Comparison of ENCODE assay signal across 13 cellular contexts in the genomic region with DNA sequence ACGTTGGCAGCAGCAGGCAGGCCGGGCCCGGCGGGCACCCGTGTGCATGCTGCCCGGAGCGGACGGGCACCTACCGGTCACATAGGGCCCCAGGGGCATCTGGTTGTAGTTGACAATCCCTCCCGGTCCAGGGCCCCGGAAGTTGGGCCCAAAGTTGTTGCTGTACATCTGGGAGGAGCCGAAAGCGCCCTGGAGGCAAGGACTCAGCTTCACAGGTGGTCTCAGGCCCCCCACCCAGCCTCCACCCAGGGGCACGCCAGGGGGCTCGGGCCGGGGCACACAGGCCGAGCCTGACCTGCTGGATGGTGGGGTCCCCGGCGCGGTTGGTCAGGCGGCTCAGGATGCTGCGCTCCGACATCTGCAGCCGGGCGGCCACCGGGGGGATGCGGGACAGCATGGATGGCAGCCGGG.
DNase-seq lines count a peak whose midpoint lies in the region; ATAC-seq and TF ChIP-seq lines count a peak whose summit lies in the region.
"Had no signal": no experiment of that assay in that cellular context is flagged by ENCODE, and none has a peak within 500 bp of the region (broad histone marks: within the 10 kb centered on the region; RNA-seq: fewer than 3 reads in every experiment).

No MANE protein-coding gene starts in this region.

- H3K9me3 ChIP-seq in lower lobe of right lung (no peaks in the 10 kb centered on the region), spleen (no peaks in the 10 kb centered on the region)
- H3K9me3 ChIP-seq: BE2C, Caco-2 had no signal

- H3K36me3 ChIP-seq in lower lobe of right lung: no peaks in the 10 kb centered on the region
- no peaks in the 10 kb centered on the region for H3K36me3 ChIP-seq in spleen
- H3K36me3 ChIP-seq: BE2C had no signal

- peaks cover 4% of the 10 kb centered on the region for H3K9me3 Mint-ChIP-seq in activated naive CD4-positive, alpha-beta T cell treated with anti-CD3 and anti-CD28 coated beads, Interleukin-2, amount 10 ng/mL, durations not matched to agents 7 days and 5 days
- no peaks in the 10 kb centered on the region for H3K9me3 Mint-ChIP-seq in chondrocyte (ENCODE audit: low read depth)
- H3K9me3 Mint-ChIP-seq: CD4-positive, alpha-beta T cell had no signal

- no peaks in the 10 kb centered on the region for H3K4me1 Mint-ChIP-seq in activated naive CD4-positive, alpha-beta T cell treated with anti-CD3 and anti-CD28 coated beads, Interleukin-2, amount 10 ng/mL, durations not matched to agents 7 days and 5 days
- H3K4me1 Mint-ChIP-seq in chondrocyte (ENCODE audit: low read depth): no peaks in the 10 kb centered on the region

- ATAC-seq in lower lobe of right lung: no peak
- ATAC-seq in stimulated activated naive CD8-positive, alpha-beta T cell treated with anti-CD3 and anti-CD28 coated beads, Interleukin-15, Interleukin-2, amounts not matched to agents 100 U/mL and 50 U/mL, for 24 hours: no peak

- H3K4me3 ChIP-seq in lower lobe of right lung (no peak overlapping the region), spleen (no peak overlapping the region)

- H3K27me3 ChIP-seq in lower lobe of right lung (ENCODE audit: low read depth) (peaks cover 61% of the 10 kb centered on the region), spleen (replicated peaks in 1 of 7) (peaks cover 0 to 85% (median 7%) of the 10 kb centered on the region in 7 donors)
- H3K27me3 ChIP-seq: BE2C had no signal

- H3K36me3 Mint-ChIP-seq in activated naive CD4-positive, alpha-beta T cell treated with anti-CD3 and anti-CD28 coated beads, Interleukin-2, amount 10 ng/mL, durations not matched to agents 7 days and 5 days: no peaks in the 10 kb centered on the region
- H3K36me3 Mint-ChIP-seq in chondrocyte (ENCODE audit: low read depth): no peaks in the 10 kb centered on the region

- CTCF ChIA-PET in activated naive CD4-positive, alpha-beta T cell treated with anti-CD3 and anti-CD28 coated beads, Interleukin-2, amount 10 ng/mL, durations not matched to agents 7 days and 5 days (lab: Charles Lee): no interaction called here

- DNase-seq in activated naive CD4-positive, alpha-beta T cell treated with anti-CD3 and anti-CD28 coated beads, Interleukin-2, amount 50 U/mL, for 16 hours: peak; percentile 8
- no peak for DNase-seq in activated naive CD4-positive, alpha-beta T cell treated with anti-CD3 and anti-CD28 coated beads, Interleukin-2, amount 10 ng/mL, durations not matched to agents 7 days and 5 days
- DNase-seq in chondrocyte (ENCODE audit: low spot score) (peak; percentile 81), lower lobe of right lung (peak; percentile 36), spleen (peak; percentile 57), NCI-H510A (lab: John Stamatoyannopoulos, UW) (no peak)
- no peak for DNase-seq in stimulated activated naive CD8-positive, alpha-beta T cell treated with anti-CD3 and anti-CD28 coated beads, Interleukin-15, Interleukin-2, amounts not matched to agents 100 U/mL and 50 U/mL, for 24 hours
- DNase-seq: ACHN; BE2C; Caco-2; CD4-positive, alpha-beta T cell; H9 had no signal

- no peak for TF ChIP-seq POLR2A in spleen (IDR thresholded peaks at IDR 0.05)

- H3K27me3 Mint-ChIP-seq in activated naive CD4-positive, alpha-beta T cell treated with anti-CD3 and anti-CD28 coated beads, Interleukin-2, amount 10 ng/mL, durations not matched to agents 7 days and 5 days: peaks cover 30% of the 10 kb centered on the region
- peaks cover 6% of the 10 kb centered on the region for H3K27me3 Mint-ChIP-seq in chondrocyte (ENCODE audit: low read depth)

- H3K4me1 ChIP-seq in lower lobe of right lung (no peaks in the 10 kb centered on the region), spleen (peaks cover 0 to 2% (median 0%) of the 10 kb centered on the region in 6 donors)
- H3K4me1 ChIP-seq: BE2C, Caco-2 had no signal

- H3K27ac Mint-ChIP-seq in activated naive CD4-positive, alpha-beta T cell treated with anti-CD3 and anti-CD28 coated beads, Interleukin-2, amount 10 ng/mL, durations not matched to agents 7 days and 5 days: no peak overlapping the region
- no peak overlapping the region for H3K27ac Mint-ChIP-seq in chondrocyte (ENCODE audit: unreplicated experiment)
- H3K27ac Mint-ChIP-seq: CD4-positive, alpha-beta T cell; H9 had no signal

- intact Hi-C loops in lower lobe of right lung (cut with DNase I) (no loop called here), spleen (cut with DNase I; ENCODE audit: low total_unique reads) (no loop called here)

- H3K27ac ChIP-seq in lower lobe of right lung (no peak overlapping the region), spleen (no peak overlapping the region)
- H3K27ac ChIP-seq: C4-2B had no signal

- no peak for TF ChIP-seq CTCF in chondrocyte (IDR thresholded peaks at IDR 0.05)
- TF ChIP-seq CTCF in lower lobe of right lung (IDR thresholded peaks at IDR 0.05): no peak
- no peak for TF ChIP-seq CTCF in spleen (IDR thresholded peaks at IDR 0.05 in 8 of 11, conservative IDR thresholded peaks at IDR 0.05 in 3 of 11)

- H3K4me3 Mint-ChIP-seq in activated naive CD4-positive, alpha-beta T cell treated with anti-CD3 and anti-CD28 coated beads, Interleukin-2, amount 10 ng/mL, durations not matched to agents 7 days and 5 days: no peak overlapping the region
- H3K4me3 Mint-ChIP-seq in chondrocyte (ENCODE audit: unreplicated experiment): no peak overlapping the region
- H3K4me3 Mint-ChIP-seq: CD4-positive, alpha-beta T cell; H9 had no signal

- WGBS in spleen, 5 donors: 90 to 95% (median 91%) methylated on average over 17 to 28 of the region's 28 CpGs

Comparison
In these comparisons a context has a peak if more than half of its experiments do, and no peak if none do; other contexts are left out.
1. DNase-seq: peak in activated naive CD4-positive, alpha-beta T cell treated with anti-CD3 and anti-CD28 coated beads, Interleukin-2, amount 50 U/mL, for 16 hours (single experiment), chondrocyte (single experiment), lower lobe of right lung (single experiment) and spleen (single experiment); none in activated naive CD4-positive, alpha-beta T cell treated with anti-CD3 and anti-CD28 coated beads, Interleukin-2, amount 10 ng/mL, durations not matched to agents 7 days and 5 days (single experiment), stimulated activated naive CD8-positive, alpha-beta T cell treated with anti-CD3 and anti-CD28 coated beads, Interleukin-15, Interleukin-2, amounts not matched to agents 100 U/mL and 50 U/mL, for 24 hours (single experiment) and NCI-H510A (single experiment).